8 cellular contexts compared by ENCODE assay signal in the genomic region with DNA sequence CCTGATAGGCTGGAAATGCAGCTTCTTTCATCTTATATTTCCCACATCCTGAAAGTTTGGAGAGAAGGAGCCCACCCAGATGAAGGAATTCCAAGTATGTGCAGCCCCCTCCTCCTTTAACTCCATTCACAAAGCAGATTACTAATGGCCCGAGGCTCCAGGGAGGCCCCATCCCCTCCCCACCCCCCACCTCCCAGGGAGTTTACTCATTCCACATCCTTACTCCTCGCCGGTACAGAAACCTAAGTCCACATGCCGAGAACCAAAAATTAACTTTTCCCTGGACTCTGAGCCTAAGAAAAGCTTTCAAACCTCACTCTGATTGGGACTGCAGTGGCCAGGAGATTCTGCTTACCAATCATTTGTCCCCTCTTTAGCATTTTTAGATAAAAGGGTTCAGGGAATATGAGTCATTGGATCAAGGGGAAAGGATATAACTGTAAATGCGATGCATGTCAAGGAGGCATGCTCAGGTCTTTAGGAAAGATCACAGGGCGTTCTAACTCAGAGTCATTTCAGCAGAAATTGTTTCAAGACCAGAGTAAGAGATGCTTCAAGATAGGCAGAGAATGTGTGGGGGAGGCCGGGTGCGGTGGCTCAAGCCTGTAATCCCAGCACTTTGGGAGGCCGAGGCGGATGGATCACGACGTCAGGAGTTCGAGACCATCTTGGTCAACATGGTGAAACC. TPM values are rescaled to one million over a fixed set of nuclear protein-coding genes. Genes with fewer than 3 reads are reported as not detected.
DNase-seq lines count a peak whose midpoint lies in the region; ATAC-seq, FAIRE-seq and TF ChIP-seq lines count a peak whose summit lies in the region.

No MANE protein-coding gene starts in this region.

- H3K9me3 ChIP-seq in astrocyte (ENCODE audit: insufficient read depth, low read depth, low read length): no peaks in the 10 kb centered on the region
- H3K9me3 ChIP-seq in stomach smooth muscle (ENCODE audit: control insufficient read depth in 2 of 2, low read length in 2 of 2): no peaks in the 10 kb centered on the region

- no peaks in the 10 kb centered on the region for H3K36me3 ChIP-seq in astrocyte (ENCODE audit: insufficient read depth, low read length)
- H3K36me3 ChIP-seq in stomach smooth muscle (ENCODE audit: control insufficient read depth in 2 of 2, insufficient read depth in 2 of 2, low read length in 2 of 2): no peaks in the 10 kb centered on the region

- no peaks in the 10 kb centered on the region for H3K36me3 Mint-ChIP-seq in activated T-cell treated with anti-CD3 and anti-CD28 coated beads, Interleukin-2, amount 50 U/mL, for 72 hours (ENCODE audit: insufficient read depth in 2 of 2)
- H3K36me3 Mint-ChIP-seq in astrocyte (ENCODE audit: low read depth, unreplicated experiment): no peaks in the 10 kb centered on the region

- ATAC-seq in activated T-cell treated with anti-CD3 and anti-CD28 coated beads, Interleukin-2, amount 50 U/mL, for 72 hours (replicated peaks in 1 of 2): peak; percentile 14 to 20

- H3K9ac ChIP-seq in astrocyte (ENCODE audit: low read length): peak overlapping the region; percentile 93
- H3K9ac ChIP-seq in stomach smooth muscle (ENCODE audit: low read length in 2 of 2): peak overlapping the region; percentile 68

- no peak overlapping the region for H2AFZ ChIP-seq in astrocyte (ENCODE audit: low read depth, low read length)

- TF ChIP-seq CTCF in astrocyte (IDR thresholded peaks at IDR 0.05; ENCODE audit: insufficient read depth, low read depth, low read length): no peak

- no peak for FAIRE-seq in astrocyte (lab: Jason Lieb, UNC)

- DNase-seq in activated T-cell treated with anti-CD3 and anti-CD28 coated beads, Interleukin-2, amount 50 U/mL, for 72 hours: peak; percentile 3 to 20
- DNase-seq in activated T-cell treated with anti-CD3 and anti-CD28 coated beads, Interleukin-2, amount 50 U/mL, for 1 hour: no peak
- DNase-seq in astrocyte (ENCODE audit: low read depth) (peak; percentile 94), iris pigment epithelial cell (ENCODE audit: low read depth) (peak; percentile 94), C1 segment of cervical spinal cord (lab: John Stamatoyannopoulos, UW) (no peak), cortex of kidney (lab: John Stamatoyannopoulos, UW) (no peak), DMS 273 (lab: John Stamatoyannopoulos, UW; ENCODE audit: unreplicated experiment) (no peak)

- H3K27ac ChIP-seq in astrocyte (ENCODE audit: low read depth, low read length): peak overlapping the region; percentile 98
- H3K27ac ChIP-seq in stomach smooth muscle (ENCODE audit: low read length): peak overlapping the region; percentile 95

- peak overlapping the region; percentile 78 for H3K4me2 ChIP-seq in astrocyte (ENCODE audit: low read length)

- no peaks in the 10 kb centered on the region for H3K79me2 ChIP-seq in astrocyte (ENCODE audit: insufficient read depth, low read length)

- H3K4me3 ChIP-seq in astrocyte (ENCODE audit: insufficient read depth, low read depth, low read length) (no peak overlapping the region), stomach smooth muscle (ENCODE audit: low read length in 2 of 2) (peak overlapping the region in 1 of 2 donors; percentile 55)

- H3K4me1 ChIP-seq in astrocyte (ENCODE audit: insufficient read depth, low read length) (peaks cover 63% of the 10 kb centered on the region), stomach smooth muscle (ENCODE audit: control insufficient read depth, insufficient read depth, low read length) (peaks cover 37% of the 10 kb centered on the region)

- H3K27me3 Mint-ChIP-seq in activated T-cell treated with anti-CD3 and anti-CD28 coated beads, Interleukin-2, amount 50 U/mL, for 72 hours (ENCODE audit: low read depth): no peaks in the 10 kb centered on the region
- no peaks in the 10 kb centered on the region for H3K27me3 Mint-ChIP-seq in astrocyte (ENCODE audit: low read depth, unreplicated experiment)

- peaks cover 68% of the 10 kb centered on the region for H3K4me1 Mint-ChIP-seq in activated T-cell treated with anti-CD3 and anti-CD28 coated beads, Interleukin-2, amount 50 U/mL, for 72 hours (ENCODE audit: low read depth)
- H3K4me1 Mint-ChIP-seq in astrocyte (ENCODE audit: low read depth, unreplicated experiment): peaks cover 64% of the 10 kb centered on the region

- H4K20me1 ChIP-seq in astrocyte (ENCODE audit: insufficient read depth, low read length): no peaks in the 10 kb centered on the region

- peak overlapping the region; percentile 92 for H3K27ac Mint-ChIP-seq in activated T-cell treated with anti-CD3 and anti-CD28 coated beads, Interleukin-2, amount 50 U/mL, for 72 hours
- peak overlapping the region; percentile 100 for H3K27ac Mint-ChIP-seq in astrocyte (ENCODE audit: unreplicated experiment)

- peak overlapping the region; percentile 52 to 78 for H3K4me3 Mint-ChIP-seq in activated T-cell treated with anti-CD3 and anti-CD28 coated beads, Interleukin-2, amount 50 U/mL, for 72 hours
- H3K4me3 Mint-ChIP-seq in astrocyte (ENCODE audit: unreplicated experiment): peak overlapping the region; percentile 83

- H3K9me3 Mint-ChIP-seq in activated T-cell treated with anti-CD3 and anti-CD28 coated beads, Interleukin-2, amount 50 U/mL, for 72 hours: no peaks in the 10 kb centered on the region
- H3K9me3 Mint-ChIP-seq in astrocyte (ENCODE audit: unreplicated experiment): no peaks in the 10 kb centered on the region

- H3K27me3 ChIP-seq in astrocyte (ENCODE audit: insufficient read depth, low read length) (no peaks in the 10 kb centered on the region), stomach smooth muscle (ENCODE audit: control insufficient read depth in 1 of 2, insufficient read depth in 2 of 2, low read length in 2 of 2) (no peaks in the 10 kb centered on the region)

RNA-seq across cellular contexts. Expression of gene PIM1, which starts 31.9 kb away (rescaled TPM):
- 100 to 1,000 TPM; 334 to 429 TPM for total RNA-seq in activated T-cell treated with anti-CD3 and anti-CD28 coated beads, Interleukin-2, amount 50 U/mL, for 72 hours
- 29.0 and 32.1 TPM in 2 replicates for total RNA-seq in astrocyte

Comparison
In these comparisons a context has a peak if more than half of its experiments do, and no peak if none do; other contexts are left out.
1. DNase-seq: peak in activated T-cell treated with anti-CD3 and anti-CD28 coated beads, Interleukin-2, amount 50 U/mL, for 72 hours (2 of 2), astrocyte (single experiment) and iris pigment epithelial cell (single experiment); none in activated T-cell treated with anti-CD3 and anti-CD28 coated beads, Interleukin-2, amount 50 U/mL, for 1 hour (single experiment), C1 segment of cervical spinal cord (0 of 14), cortex of kidney (single experiment) and DMS 273 (single experiment).
2. RNA of gene PIM1, which starts 31.9 kb away (total RNA-seq): 334 to 429 TPM in activated T-cell treated with anti-CD3 and anti-CD28 coated beads, Interleukin-2, amount 50 U/mL, for 72 hours; 29.0 to 32.1 TPM in astrocyte; every median in the first group is over 10 times any median in the second.